Comparison of ENCODE assay signal across 26 cellular contexts in the genomic region with DNA sequence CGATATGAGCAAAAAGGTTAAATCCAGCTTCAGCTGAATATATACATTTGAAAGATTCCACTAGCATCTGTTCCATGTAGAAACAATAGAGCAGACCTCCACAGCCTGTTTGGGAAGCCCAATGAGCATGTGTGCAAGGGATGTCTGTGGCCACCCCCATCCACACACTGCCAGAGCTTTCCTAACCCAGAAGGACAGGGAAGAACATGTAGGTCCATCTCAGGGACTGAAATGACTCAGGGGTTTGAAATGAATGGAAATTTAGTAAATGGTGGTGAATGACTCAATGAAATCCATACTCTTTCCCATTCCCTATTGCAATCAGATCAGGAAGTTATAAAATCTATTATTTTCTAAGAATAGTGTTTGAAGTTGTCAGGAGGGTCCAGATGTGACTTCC.
DNase-seq lines count a peak whose midpoint lies in the region; ATAC-seq, FAIRE-seq and TF ChIP-seq lines count a peak whose summit lies in the region.
"Had no signal": no experiment of that assay in that cellular context is flagged by ENCODE, and none has a peak within 500 bp of the region (broad histone marks: within the 10 kb centered on the region; RNA-seq: fewer than 3 reads in every experiment).

No MANE protein-coding gene starts in this region.

- FAIRE-seq in H54 (lab: Jason Lieb, UNC) (no peak), urothelium cell line (lab: Jason Lieb, UNC) (no peak)

- peak; percentile 40; the same call in 2 of the 3 replicates for ATAC-seq in RWPE2 (ENCODE audit: low read depth)
- ATAC-seq in GM18870 (IDR thresholded peaks at IDR 0.05; ENCODE audit: unreplicated experiment): no peak
- ATAC-seq: heart left ventricle; stimulated activated naive B cell treated with anti-CD40 and anti-IgM and Interleukin-4, amounts not matched to agents 10 μg/mL and 1 μg/mL and 100 μg/mL, for 72 hours had no signal

- H3K4me1 ChIP-seq in RWPE2 (ENCODE audit: insufficient read depth, poor library complexity, severe bottlenecking): no peaks in the 10 kb centered on the region
- H3K4me1 ChIP-seq: heart left ventricle, left ventricle myocardium inferior, sigmoid colon had no signal

- no peak overlapping the region for H3K27ac ChIP-seq in RWPE2 (ENCODE audit: poor library complexity, severe bottlenecking)
- H3K27ac ChIP-seq: dorsolateral prefrontal cortex, heart left ventricle, HL-60, left ventricle myocardium inferior, sigmoid colon had no signal

- H3K9me3 ChIP-seq in RWPE2 (ENCODE audit: severe bottlenecking): no peaks in the 10 kb centered on the region
- H3K9me3 ChIP-seq: heart left ventricle, left ventricle myocardium inferior, sigmoid colon had no signal

- no peaks in the 10 kb centered on the region for H3K36me3 ChIP-seq in RWPE2 (ENCODE audit: low read depth)
- H3K36me3 ChIP-seq: heart left ventricle, left ventricle myocardium inferior, sigmoid colon had no signal

- no peaks in the 10 kb centered on the region for H3K27me3 ChIP-seq in RWPE2 (ENCODE audit: insufficient read depth, poor library complexity, severe bottlenecking)
- H3K27me3 ChIP-seq: heart left ventricle, sigmoid colon had no signal

- TF ChIP-seq CTCF in RWPE2 (IDR thresholded peaks at IDR 0.05; ENCODE audit: poor library complexity, severe bottlenecking): no peak

- DNase-seq in H54 (ENCODE audit: insufficient read length, low spot score): peak; percentile 2
- DNase-seq in RWPE2 (ENCODE audit: low spot score): no peak
- peak; percentile 79 for DNase-seq in fibroblast of peridontal ligament (ENCODE audit: extremely low read depth)
- peak; percentile 12 for DNase-seq in urothelium cell line (ENCODE audit: low spot score)
- no peak for DNase-seq in SIG-M5 (lab: John Stamatoyannopoulos, UW)
- no peak for DNase-seq in NCI-H2227 treated with DMSO at 0.1 percent for 48 hours (lab: John Stamatoyannopoulos, UW)
- DNase-seq: activated CD4-positive, alpha-beta memory T cell treated with anti-CD3 and anti-CD28 coated beads for 36 hours; activated CD4-positive, CD25-positive, alpha-beta regulatory T cell; amygdala; Calu3; central memory CD4-positive, alpha-beta T cell; dorsolateral prefrontal cortex; erythroblast; heart left ventricle; immature natural killer cell; left ventricle myocardium inferior; MV-4-11; NCI-H1694 treated with DMSO at 0.1 percent for 48 hours; NCI-H82; nephron progenitor cell; OCI-M1; sigmoid colon; stimulated activated CD4-positive, alpha-beta T cell treated with anti-CD3 and anti-CD28 coated beads, Interleukin-2, amount 100 ng/mL, for 24 hours; stimulated activated naive B cell treated with anti-CD40 and anti-IgM and Interleukin-4, amounts not matched to agents 10 μg/mL and 1 μg/mL and 100 μg/mL, for 72 hours had no signal

- TF ChIP-seq POLR2A in H54 (IDR thresholded peaks at IDR 0.05; ENCODE audit: low read depth, low read length): no peak

- H3K4me3 ChIP-seq in RWPE2 (ENCODE audit: severe bottlenecking): no peak overlapping the region
- H3K4me3 ChIP-seq: dorsolateral prefrontal cortex, heart left ventricle, left ventricle myocardium inferior, sigmoid colon had no signal

Comparison
In these comparisons a context has a peak if more than half of its experiments do, and no peak if none do; other contexts are left out.
1. DNase-seq: peak in H54 (single experiment), fibroblast of peridontal ligament (single experiment) and urothelium cell line (single experiment); none in RWPE2 (single experiment), SIG-M5 (single experiment) and NCI-H2227 treated with DMSO at 0.1 percent for 48 hours (single experiment).